In genomic region chr14:70784886-70785285, GRCh38 we compare ENCODE assay signal across 27 cellular contexts.
"Had no signal": no experiment of that assay in that cellular context is flagged by ENCODE, and none has a peak within 500 bp of the region (broad histone marks: within the 10 kb centered on the region; RNA-seq: fewer than 3 reads in every experiment).

No MANE protein-coding gene starts in this region.

- DNase-seq: activated B cell treated with CpG ODN at 0.5 μM for 24 hours; activated CD4-positive, alpha-beta T cell treated with anti-CD3 and anti-CD28 coated beads for 1 hour; activated CD4-positive, alpha-beta T cell treated with anti-CD3 and anti-CD28 coated beads, Interleukin-2, amount 10 ng/mL, durations not matched to agents 24 days and 14 days; activated CD4-positive, alpha-beta T cell treated with anti-CD3 and anti-CD28 coated beads, Interleukin-2, amount 50 U/mL, for 48 hours; activated CD8-positive, alpha-beta memory T cell treated with anti-CD3 and anti-CD28 coated beads, Interleukin-2, amount 10 ng/mL, durations not matched to agents 7 days and 5 days; activated effector memory CD4-positive, alpha-beta T cell treated with anti-CD3 and anti-CD28 coated beads, Interleukin-2, amount 50 U/mL, for 16 hours; activated naive CD4-positive, alpha-beta T cell treated with Interleukin-2 at 50 U/mL for 16 hours; activated T-cell treated with anti-CD3 and anti-CD28 coated beads, Interleukin-2, amount 50 U/mL, for 24 hours; amygdala; KG1; NCI-H1092 treated with DMSO at 0.1 percent for 48 hours; NCI-H1417 treated with DMSO at 0.1 percent for 48 hours; NCI-H1694; NCI-H2029; NCI-H2107; NCI-H2171 treated with DMSO at 0.1 percent for 48 hours; NCI-H345; NCI-H510A; NCI-H526 treated with DMSO at 0.1 percent for 48 hours; NCI-H82; SIG-M5; T-cell; T-helper 2 cell; T1000 had no signal

- FAIRE-seq: astrocyte, TTC549 had no signal

- ATAC-seq: activated CD8-positive, alpha-beta memory T cell treated with anti-CD3 and anti-CD28 coated beads, Interleukin-2, amount 10 ng/mL, durations not matched to agents 7 days and 5 days; Panc1; T-cell had no signal
